9 cellular contexts compared by ENCODE assay signal in genomic region chr3:187318819-187319616, GRCh38. TPM values are rescaled to one million over a fixed set of nuclear protein-coding genes. Genes with fewer than 3 reads are reported as not detected.
A peak's percentile ranks its signal among the peaks of the same experiment; 100 is the strongest.
DNase-seq lines count a peak whose midpoint lies in the region; TF ChIP-seq lines count a peak whose summit lies in the region.
"Had no signal": no experiment of that assay in that cellular context is flagged by ENCODE, and none has a peak within 500 bp of the region (broad histone marks: within the 10 kb centered on the region; RNA-seq: fewer than 3 reads in every experiment).

No MANE protein-coding gene starts in this region.

- peaks cover 9% of the 10 kb centered on the region for H3K4me1 Mint-ChIP-seq in activated CD4-positive, alpha-beta memory T cell treated with anti-CD3 and anti-CD28 coated beads for 36 hours (ENCODE audit: low read depth)

- POLR2A ChIA-PET in activated CD4-positive, alpha-beta memory T cell treated with anti-CD3 and anti-CD28 coated beads for 36 hours (lab: Charles Lee) = interaction anchor here (1.4 kb wide), 1 partner anchor 360 kb away, joined by 4 read pairs; no protein-coding TSS in a partner anchor

- H3K9me3 ChIP-seq in muscle layer of colon (ENCODE audit: low read length) (no peaks in the 10 kb centered on the region), thyroid gland (no peaks in the 10 kb centered on the region)

- peak overlapping the region; percentile 19 for H3K9ac ChIP-seq in muscle layer of colon (ENCODE audit: low read length)

- H3K4me3 Mint-ChIP-seq in activated CD4-positive, alpha-beta memory T cell treated with anti-CD3 and anti-CD28 coated beads for 36 hours = no peak overlapping the region

- 22 to 23% methylated on average over 13 of the region's 13 CpGs for WGBS in thyroid gland, 2 donors

- H3K27me3 ChIP-seq in muscle layer of colon (ENCODE audit: control insufficient read depth in 1 of 2, insufficient read depth in 2 of 2, low read length in 2 of 2) (no peaks in the 10 kb centered on the region), thyroid gland (no peaks in the 10 kb centered on the region)

- CTCF ChIA-PET in activated CD4-positive, alpha-beta memory T cell treated with anti-CD3 and anti-CD28 coated beads for 36 hours (lab: Charles Lee) = interaction anchor here (0.6 to 9.3 kb wide), 69 partner anchors 8 to 1830 kb away, joined by 3 to 515 read pairs (median 5); partner anchors contain the start of genes MASP1, RTP2 and RTP4

- no peaks in the 10 kb centered on the region for H3K36me3 Mint-ChIP-seq in activated CD4-positive, alpha-beta memory T cell treated with anti-CD3 and anti-CD28 coated beads for 36 hours

- peak; percentile 70 to 93 (median 80) for TF ChIP-seq CTCF in thyroid gland (IDR thresholded peaks at IDR 0.05)

- H3K4me3 ChIP-seq in muscle layer of colon (ENCODE audit: low read depth in 1 of 2, low read length in 2 of 2) (peak overlapping the region in 1 of 2 donors; percentile 65), thyroid gland (replicated peaks in 1 of 3) (no peak overlapping the region)

- H3K27ac Mint-ChIP-seq in activated CD4-positive, alpha-beta memory T cell treated with anti-CD3 and anti-CD28 coated beads for 36 hours = no peak overlapping the region

- DNase-seq in CD1c-positive myeloid dendritic cell (ENCODE audit: extremely low spot score) = peak; percentile 63
- peak; percentile 81 for DNase-seq in HCEC 1CT
- DNase-seq in NCI-H524 treated with DMSO at 0.1 percent for 48 hours (lab: John Stamatoyannopoulos, UW) = peak; percentile 48
- DNase-seq in activated CD4-positive, alpha-beta memory T cell treated with anti-CD3 and anti-CD28 coated beads for 36 hours = peak; percentile 39
- DNase-seq in epidermal melanocyte (ENCODE audit: insufficient read length, low spot score) = peak; percentile 33
- peak; percentile 35 to 45 for DNase-seq in thyroid gland
- no peak for DNase-seq in NCI-H187 treated with DMSO at 0.1 percent for 48 hours (lab: John Stamatoyannopoulos, UW)

- H3K9me3 Mint-ChIP-seq in activated CD4-positive, alpha-beta memory T cell treated with anti-CD3 and anti-CD28 coated beads for 36 hours = no peaks in the 10 kb centered on the region

- no peak overlapping the region for H3K27ac ChIP-seq in muscle layer of colon (ENCODE audit: low read depth, low read length)
- H3K27ac ChIP-seq in thyroid gland = no peak overlapping the region

- H3K36me3 ChIP-seq in muscle layer of colon (ENCODE audit: insufficient read depth, low read length) (no peaks in the 10 kb centered on the region), thyroid gland (no peaks in the 10 kb centered on the region)

- TF ChIP-seq POLR2A in thyroid gland (IDR thresholded peaks at IDR 0.05) = no peak

- intact Hi-C loops in activated CD4-positive, alpha-beta memory T cell treated with anti-CD3 and anti-CD28 coated beads for 36 hours (cut with micrococcal nuclease) = loop anchor here (1.0 to 2.0 kb wide), 4 partner anchors 99 to 395 kb away; no protein-coding TSS in a partner anchor
- intact Hi-C loops in thyroid gland (cut with DNase I) = loop anchor here (2.0 kb wide), 1 partner anchor 360 kb away; no protein-coding TSS in a partner anchor

- H3K4me1 ChIP-seq in muscle layer of colon (ENCODE audit: insufficient read depth, low read length) (peaks cover 14% of the 10 kb centered on the region), thyroid gland (peaks cover 0 to 3% of the 10 kb centered on the region in 2 donors)

- H3K27me3 Mint-ChIP-seq in activated CD4-positive, alpha-beta memory T cell treated with anti-CD3 and anti-CD28 coated beads for 36 hours = peaks cover 21% of the 10 kb centered on the region

RNA-seq across cellular contexts. Expression of gene MASP1, which starts 27.5 kb away (rescaled TPM):
- total RNA-seq in activated CD4-positive, alpha-beta memory T cell treated with anti-CD3 and anti-CD28 coated beads for 36 hours = not detected
- 10 to 100 TPM in 1 of 4 donors, 1 to 10 TPM in 3; 5.5 to 11.6 (median 7.2) TPM for total RNA-seq in thyroid gland
- total RNA-seq: T-helper 1 cell treated with Interleukin-12 subunit alpha and Interleukin-12 subunit beta and Interleukin-4 antibody, amounts not matched to agents 30 ng/mL and 1 ng/mL, for 36 hours had no signal

RNA-seq across cellular contexts. Expression of gene RTP4, which starts 49.2 kb away (rescaled TPM):
- 1 to 10 TPM; 1.7 to 2.7 TPM for total RNA-seq in activated CD4-positive, alpha-beta memory T cell treated with anti-CD3 and anti-CD28 coated beads for 36 hours
- total RNA-seq in thyroid gland = 1 to 10 TPM in 2 of 4 donors, under 1 TPM in 2; 0.45 to 3.4 (median 1.5) TPM

Comparison
In these comparisons a context has a peak if more than half of its experiments do, and no peak if none do; other contexts are left out.
1. RNA of gene MASP1, which starts 27.5 kb away (total RNA-seq): 5.5 to 11.6 TPM in thyroid gland; not detected in activated CD4-positive, alpha-beta memory T cell treated with anti-CD3 and anti-CD28 coated beads for 36 hours; every median in the first group is over 4 times any median in the second.